ENCODE assay signal across 2 cellular contexts in the genomic region with DNA sequence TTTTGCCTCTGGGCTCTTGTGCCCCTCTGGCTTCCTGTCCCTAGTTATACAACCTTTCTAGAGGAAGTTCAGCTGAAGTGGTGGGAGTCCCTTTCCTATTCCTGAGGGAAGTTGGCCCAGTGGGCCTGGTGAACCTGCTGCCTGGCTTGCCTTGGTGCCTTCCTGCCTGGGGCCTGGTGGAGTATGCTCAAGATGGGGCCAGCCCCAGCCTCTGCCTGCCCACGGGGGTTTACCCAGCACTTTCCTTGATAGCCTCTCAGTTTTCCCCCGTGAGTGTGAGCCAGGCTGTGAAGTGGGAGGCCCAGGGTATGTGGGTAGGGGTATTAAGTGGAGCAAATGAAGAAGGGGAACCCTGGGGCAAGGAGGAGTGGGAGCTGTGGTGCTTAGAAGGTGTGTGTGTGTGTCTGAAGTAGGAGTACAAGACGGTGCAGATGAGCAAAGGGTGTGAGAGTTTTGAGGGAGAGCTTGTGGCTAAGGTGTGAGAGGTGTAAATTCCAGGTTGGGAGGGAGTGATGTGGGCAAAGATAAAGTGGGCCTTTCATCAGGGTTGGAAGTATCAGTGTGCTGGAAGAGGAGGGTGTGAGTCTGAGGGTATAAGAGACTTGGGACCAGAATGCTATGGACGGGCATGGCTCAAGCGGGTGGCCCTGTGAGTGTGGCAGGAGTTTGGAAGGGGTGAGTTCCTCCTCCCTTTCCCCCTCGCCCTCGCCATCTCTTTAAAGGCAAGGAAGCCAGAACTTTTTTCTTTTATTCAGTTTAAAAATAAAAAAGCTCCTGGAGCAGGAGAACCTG.
A peak's percentile ranks its signal among the peaks of the same experiment; 100 is the strongest.
TF ChIP-seq lines count a peak whose summit lies in the region.

No MANE protein-coding gene starts in this region.

TF ChIP-seq in HEK293, 187 proteins besides CTCF, POLR2A, EP300 and RAD21:
- TF ChIP-seq, protein P1, sequence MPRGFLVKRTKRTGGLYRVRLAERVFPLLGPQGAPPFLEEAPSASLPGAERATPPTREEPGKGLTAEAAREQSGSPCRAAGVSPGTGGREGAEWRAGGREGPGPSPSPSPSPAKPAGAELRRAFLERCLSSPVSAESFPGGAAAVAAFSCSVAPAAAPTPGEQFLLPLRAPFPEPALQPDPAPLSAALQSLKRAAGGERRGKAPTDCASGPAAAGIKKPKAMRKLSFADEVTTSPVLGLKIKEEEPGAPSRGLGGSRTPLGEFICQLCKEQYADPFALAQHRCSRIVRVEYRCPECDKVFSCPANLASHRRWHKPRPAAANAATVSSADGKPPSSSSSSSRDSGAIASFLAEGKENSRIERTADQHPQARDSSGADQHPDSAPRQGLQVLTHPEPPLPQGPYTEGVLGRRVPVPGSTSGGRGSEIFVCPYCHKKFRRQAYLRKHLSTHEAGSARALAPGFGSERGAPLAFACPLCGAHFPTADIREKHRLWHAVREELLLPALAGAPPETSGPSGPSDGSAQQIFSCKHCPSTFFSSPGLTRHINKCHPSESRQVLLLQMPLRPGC (tag by site-specific recombination; IDR thresholded peaks at IDR 0.05) = no peak
- TF ChIP-seq ZFHX2 (tag by site-specific recombination; conservative IDR thresholded peaks at IDR 0.05) (peak; percentile 100), EGR2 (tag by site-specific recombination; IDR thresholded peaks at IDR 0.05; ENCODE audit: low read depth) (peak; percentile 100), SALL2 (tag by site-specific recombination; IDR thresholded peaks at IDR 0.05; ENCODE audit: borderline replicate concordance) (no peak), MYNN (tag by site-specific recombination; IDR thresholded peaks at IDR 0.05; ENCODE audit: borderline replicate concordance) (no peak), ZNF747 (tag by site-specific recombination; IDR thresholded peaks at IDR 0.05) (no peak), ZNF600 (tag by site-specific recombination; IDR thresholded peaks at IDR 0.05) (peak; percentile 70), PRDM1 (tag by site-specific recombination; IDR thresholded peaks at IDR 0.05) (peak; percentile 90), KLF8 (tag by site-specific recombination; IDR thresholded peaks at IDR 0.05) (no peak)
- TF ChIP-seq, protein P2, sequence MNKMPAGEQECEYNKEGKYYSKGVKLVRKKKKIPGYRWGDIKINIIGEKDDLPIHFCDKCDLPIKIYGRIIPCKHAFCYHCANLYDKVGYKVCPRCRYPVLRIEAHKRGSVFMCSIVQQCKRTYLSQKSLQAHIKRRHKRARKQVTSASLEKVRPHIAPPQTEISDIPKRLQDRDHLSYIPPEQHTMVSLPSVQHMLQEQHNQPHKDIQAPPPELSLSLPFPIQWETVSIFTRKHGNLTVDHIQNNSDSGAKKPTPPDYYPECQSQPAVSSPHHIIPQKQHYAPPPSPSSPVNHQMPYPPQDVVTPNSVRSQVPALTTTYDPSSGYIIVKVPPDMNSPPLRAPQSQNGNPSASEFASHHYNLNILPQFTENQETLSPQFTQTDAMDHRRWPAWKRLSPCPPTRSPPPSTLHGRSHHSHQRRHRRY (tag by site-specific recombination; IDR thresholded peaks at IDR 0.05) = no peak
- TF ChIP-seq, protein P3, sequence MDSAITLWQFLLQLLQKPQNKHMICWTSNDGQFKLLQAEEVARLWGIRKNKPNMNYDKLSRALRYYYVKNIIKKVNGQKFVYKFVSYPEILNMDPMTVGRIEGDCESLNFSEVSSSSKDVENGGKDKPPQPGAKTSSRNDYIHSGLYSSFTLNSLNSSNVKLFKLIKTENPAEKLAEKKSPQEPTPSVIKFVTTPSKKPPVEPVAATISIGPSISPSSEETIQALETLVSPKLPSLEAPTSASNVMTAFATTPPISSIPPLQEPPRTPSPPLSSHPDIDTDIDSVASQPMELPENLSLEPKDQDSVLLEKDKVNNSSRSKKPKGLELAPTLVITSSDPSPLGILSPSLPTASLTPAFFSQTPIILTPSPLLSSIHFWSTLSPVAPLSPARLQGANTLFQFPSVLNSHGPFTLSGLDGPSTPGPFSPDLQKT (IDR thresholded peaks at IDR 0.05; ENCODE audit: borderline replicate concordance, low read depth, low read length) = no peak
- TF ChIP-seq, protein P4, sequence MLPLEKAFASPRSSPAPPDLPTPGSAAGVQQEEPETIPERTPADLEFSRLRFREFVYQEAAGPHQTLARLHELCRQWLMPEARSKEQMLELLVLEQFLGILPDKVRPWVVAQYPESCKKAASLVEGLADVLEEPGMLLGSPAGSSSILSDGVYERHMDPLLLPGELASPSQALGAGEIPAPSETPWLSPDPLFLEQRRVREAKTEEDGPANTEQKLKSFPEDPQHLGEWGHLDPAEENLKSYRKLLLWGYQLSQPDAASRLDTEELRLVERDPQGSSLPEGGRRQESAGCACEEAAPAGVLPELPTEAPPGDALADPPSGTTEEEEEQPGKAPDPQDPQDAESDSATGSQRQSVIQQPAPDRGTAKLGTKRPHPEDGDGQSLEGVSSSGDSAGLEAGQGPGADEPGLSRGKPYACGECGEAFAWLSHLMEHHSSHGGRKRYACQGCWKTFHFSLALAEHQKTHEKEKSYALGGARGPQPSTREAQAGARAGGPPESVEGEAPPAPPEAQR (tag by site-specific recombination; IDR thresholded peaks at IDR 0.05) = no peak
- TF ChIP-seq, protein P5, sequence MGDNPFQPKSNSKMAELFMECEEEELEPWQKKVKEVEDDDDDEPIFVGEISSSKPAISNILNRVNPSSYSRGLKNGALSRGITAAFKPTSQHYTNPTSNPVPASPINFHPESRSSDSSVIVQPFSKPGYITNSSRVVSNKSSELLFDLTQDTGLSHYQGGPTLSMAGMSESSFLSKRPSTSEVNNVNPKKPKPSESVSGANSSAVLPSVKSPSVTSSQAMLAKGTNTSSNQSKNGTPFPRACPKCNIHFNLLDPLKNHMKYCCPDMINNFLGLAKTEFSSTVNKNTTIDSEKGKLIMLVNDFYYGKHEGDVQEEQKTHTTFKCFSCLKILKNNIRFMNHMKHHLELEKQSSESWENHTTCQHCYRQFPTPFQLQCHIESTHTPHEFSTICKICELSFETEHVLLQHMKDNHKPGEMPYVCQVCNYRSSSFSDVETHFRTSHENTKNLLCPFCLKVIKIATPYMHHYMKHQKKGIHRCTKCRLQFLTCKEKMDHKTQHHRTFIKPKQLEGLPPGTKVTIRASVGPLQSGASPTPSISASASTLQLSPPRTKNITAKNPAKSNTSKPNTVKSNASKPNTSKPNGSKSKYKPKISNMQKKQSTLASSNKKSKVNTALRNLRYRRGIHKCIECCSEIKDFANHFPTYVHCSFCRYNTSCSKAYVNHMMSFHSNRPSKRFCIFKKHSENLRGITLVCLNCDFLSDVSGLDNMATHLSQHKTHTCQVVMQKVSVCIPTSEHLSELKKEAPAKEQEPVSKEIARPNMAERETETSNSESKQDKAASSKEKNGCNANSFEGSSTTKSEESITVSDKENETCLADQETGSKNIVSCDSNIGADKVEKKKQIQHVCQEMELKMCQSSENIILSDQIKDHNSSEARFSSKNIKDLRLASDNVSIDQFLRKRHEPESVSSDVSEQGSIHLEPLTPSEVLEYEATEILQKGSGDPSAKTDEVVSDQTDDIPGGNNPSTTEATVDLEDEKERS (tag by site-specific recombination; IDR thresholded peaks at IDR 0.05) = no peak

TF ChIP-seq in H1, 55 proteins besides CTCF, POLR2A, EP300 and RAD21:
- TF ChIP-seq RNF2 (IDR thresholded peaks at IDR 0.05; ENCODE audit: borderline replicate concordance, low read depth, low read length, missing control alignments, poor library complexity, severe bottlenecking) = peak; percentile 90
- peak; percentile 84; the same call in 1 of the 2 replicates for TF ChIP-seq CBX8 (IDR thresholded peaks at IDR 0.05; ENCODE audit: borderline replicate concordance, low read depth, low read length)
- TF ChIP-seq EZH2 (IDR thresholded peaks at IDR 0.05; ENCODE audit: low read depth, low read length, severe bottlenecking) = no peak
- TF ChIP-seq, protein P6, sequence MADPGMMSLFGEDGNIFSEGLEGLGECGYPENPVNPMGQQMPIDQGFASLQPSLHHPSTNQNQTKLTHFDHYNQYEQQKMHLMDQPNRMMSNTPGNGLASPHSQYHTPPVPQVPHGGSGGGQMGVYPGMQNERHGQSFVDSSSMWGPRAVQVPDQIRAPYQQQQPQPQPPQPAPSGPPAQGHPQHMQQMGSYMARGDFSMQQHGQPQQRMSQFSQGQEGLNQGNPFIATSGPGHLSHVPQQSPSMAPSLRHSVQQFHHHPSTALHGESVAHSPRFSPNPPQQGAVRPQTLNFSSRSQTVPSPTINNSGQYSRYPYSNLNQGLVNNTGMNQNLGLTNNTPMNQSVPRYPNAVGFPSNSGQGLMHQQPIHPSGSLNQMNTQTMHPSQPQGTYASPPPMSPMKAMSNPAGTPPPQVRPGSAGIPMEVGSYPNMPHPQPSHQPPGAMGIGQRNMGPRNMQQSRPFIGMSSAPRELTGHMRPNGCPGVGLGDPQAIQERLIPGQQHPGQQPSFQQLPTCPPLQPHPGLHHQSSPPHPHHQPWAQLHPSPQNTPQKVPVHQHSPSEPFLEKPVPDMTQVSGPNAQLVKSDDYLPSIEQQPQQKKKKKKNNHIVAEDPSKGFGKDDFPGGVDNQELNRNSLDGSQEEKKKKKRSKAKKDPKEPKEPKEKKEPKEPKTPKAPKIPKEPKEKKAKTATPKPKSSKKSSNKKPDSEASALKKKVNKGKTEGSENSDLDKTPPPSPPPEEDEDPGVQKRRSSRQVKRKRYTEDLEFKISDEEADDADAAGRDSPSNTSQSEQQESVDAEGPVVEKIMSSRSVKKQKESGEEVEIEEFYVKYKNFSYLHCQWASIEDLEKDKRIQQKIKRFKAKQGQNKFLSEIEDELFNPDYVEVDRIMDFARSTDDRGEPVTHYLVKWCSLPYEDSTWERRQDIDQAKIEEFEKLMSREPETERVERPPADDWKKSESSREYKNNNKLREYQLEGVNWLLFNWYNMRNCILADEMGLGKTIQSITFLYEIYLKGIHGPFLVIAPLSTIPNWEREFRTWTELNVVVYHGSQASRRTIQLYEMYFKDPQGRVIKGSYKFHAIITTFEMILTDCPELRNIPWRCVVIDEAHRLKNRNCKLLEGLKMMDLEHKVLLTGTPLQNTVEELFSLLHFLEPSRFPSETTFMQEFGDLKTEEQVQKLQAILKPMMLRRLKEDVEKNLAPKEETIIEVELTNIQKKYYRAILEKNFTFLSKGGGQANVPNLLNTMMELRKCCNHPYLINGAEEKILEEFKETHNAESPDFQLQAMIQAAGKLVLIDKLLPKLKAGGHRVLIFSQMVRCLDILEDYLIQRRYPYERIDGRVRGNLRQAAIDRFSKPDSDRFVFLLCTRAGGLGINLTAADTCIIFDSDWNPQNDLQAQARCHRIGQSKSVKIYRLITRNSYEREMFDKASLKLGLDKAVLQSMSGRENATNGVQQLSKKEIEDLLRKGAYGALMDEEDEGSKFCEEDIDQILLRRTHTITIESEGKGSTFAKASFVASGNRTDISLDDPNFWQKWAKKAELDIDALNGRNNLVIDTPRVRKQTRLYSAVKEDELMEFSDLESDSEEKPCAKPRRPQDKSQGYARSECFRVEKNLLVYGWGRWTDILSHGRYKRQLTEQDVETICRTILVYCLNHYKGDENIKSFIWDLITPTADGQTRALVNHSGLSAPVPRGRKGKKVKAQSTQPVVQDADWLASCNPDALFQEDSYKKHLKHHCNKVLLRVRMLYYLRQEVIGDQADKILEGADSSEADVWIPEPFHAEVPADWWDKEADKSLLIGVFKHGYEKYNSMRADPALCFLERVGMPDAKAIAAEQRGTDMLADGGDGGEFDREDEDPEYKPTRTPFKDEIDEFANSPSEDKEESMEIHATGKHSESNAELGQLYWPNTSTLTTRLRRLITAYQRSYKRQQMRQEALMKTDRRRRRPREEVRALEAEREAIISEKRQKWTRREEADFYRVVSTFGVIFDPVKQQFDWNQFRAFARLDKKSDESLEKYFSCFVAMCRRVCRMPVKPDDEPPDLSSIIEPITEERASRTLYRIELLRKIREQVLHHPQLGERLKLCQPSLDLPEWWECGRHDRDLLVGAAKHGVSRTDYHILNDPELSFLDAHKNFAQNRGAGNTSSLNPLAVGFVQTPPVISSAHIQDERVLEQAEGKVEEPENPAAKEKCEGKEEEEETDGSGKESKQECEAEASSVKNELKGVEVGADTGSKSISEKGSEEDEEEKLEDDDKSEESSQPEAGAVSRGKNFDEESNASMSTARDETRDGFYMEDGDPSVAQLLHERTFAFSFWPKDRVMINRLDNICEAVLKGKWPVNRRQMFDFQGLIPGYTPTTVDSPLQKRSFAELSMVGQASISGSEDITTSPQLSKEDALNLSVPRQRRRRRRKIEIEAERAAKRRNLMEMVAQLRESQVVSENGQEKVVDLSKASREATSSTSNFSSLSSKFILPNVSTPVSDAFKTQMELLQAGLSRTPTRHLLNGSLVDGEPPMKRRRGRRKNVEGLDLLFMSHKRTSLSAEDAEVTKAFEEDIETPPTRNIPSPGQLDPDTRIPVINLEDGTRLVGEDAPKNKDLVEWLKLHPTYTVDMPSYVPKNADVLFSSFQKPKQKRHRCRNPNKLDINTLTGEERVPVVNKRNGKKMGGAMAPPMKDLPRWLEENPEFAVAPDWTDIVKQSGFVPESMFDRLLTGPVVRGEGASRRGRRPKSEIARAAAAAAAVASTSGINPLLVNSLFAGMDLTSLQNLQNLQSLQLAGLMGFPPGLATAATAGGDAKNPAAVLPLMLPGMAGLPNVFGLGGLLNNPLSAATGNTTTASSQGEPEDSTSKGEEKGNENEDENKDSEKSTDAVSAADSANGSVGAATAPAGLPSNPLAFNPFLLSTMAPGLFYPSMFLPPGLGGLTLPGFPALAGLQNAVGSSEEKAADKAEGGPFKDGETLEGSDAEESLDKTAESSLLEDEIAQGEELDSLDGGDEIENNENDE (IDR thresholded peaks at IDR 0.05; ENCODE audit: insufficient replicate concordance, low read length) = no peak
